8 cellular contexts compared by ENCODE assay signal in the genomic region with DNA sequence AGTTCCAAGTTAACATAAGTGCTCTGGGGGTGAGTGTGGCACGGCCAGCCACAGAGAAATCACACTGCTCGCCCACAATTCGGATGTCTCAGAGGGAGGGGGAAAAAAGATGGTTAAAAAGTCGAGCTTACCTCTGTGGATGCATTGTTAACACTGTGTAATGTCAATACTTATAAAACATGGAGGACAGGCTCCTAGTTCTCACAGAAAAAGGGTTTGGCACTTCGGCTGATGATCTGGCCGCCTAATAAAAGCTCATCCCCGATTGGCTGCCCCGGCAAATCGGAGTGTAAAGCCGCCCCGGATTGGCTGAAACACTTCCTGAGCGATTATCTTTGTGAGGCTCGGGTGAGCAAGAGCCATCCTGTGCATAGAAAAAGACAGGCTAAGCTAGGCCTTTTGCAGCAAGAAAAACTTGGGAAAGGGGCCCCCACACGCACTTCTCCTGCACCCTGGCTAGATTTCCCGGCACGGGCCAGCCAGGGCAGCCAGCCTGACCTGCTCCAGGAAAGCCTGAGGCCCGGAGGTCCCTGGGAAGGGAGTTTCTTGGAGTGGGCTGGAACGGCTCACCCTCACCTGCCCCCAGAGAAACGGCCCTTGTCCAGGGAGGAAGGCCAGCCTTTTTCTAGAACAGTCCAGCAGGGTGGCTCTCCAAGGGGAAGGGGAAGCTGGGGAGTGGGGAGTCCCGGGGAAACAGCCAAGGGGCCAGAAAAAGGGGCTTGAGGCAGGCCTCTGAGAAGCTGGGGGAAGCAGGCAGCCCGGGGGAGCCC. TPM values are rescaled to one million over a fixed set of nuclear protein-coding genes. Genes with fewer than 3 reads are reported as not detected.
DNase-seq lines count a peak whose midpoint lies in the region; ATAC-seq and TF ChIP-seq lines count a peak whose summit lies in the region.

Gene ZMYND8, minus strand, starts transcription at position 174 of the 770 bp plus-strand sequence. Its CDS starts 29 bp downstream, at position 145.

- peak within 1 kb of the TSS; percentile 97 for H3K27ac Mint-ChIP-seq in activated naive CD8-positive, alpha-beta T cell treated with anti-CD3 and anti-CD28 coated beads for 36 hours

- TF ChIP-seq EP300 in ovary (IDR thresholded peaks at IDR 0.05), result no peak

- intact Hi-C loops in ovary (cut with DNase I), result loop anchor here in 1 of 4 donors (5.0 kb wide), 1 partner anchor 39 kb away; no protein-coding TSS in a partner anchor

- DNase-seq in ELR (ENCODE audit: low read depth) (peak; percentile 92), NCI-H1436 (lab: John Stamatoyannopoulos, UW) (peak; percentile 84), SW480 (ENCODE audit: low spot score) (peak; percentile 96), glomerular visceral epithelial cell (ENCODE audit: extremely low spot score) (peak; percentile 97), ovary (peak; percentile 87 to 99 (median 92)), thoracic aorta (ENCODE audit: low spot score) (peak; percentile 58)
- DNase-seq in activated naive CD8-positive, alpha-beta T cell treated with anti-CD3 and anti-CD28 coated beads for 36 hours, result peak; percentile 91

- 7 to 10% (median 8%) methylated on average over 21 of the region's 21 CpGs for WGBS in ovary, 3 donors

- no peaks in the 10 kb centered on the region for H3K9me3 Mint-ChIP-seq in activated naive CD8-positive, alpha-beta T cell treated with anti-CD3 and anti-CD28 coated beads for 36 hours

- no peaks in the 10 kb centered on the region for H3K27me3 Mint-ChIP-seq in activated naive CD8-positive, alpha-beta T cell treated with anti-CD3 and anti-CD28 coated beads for 36 hours

- H3K27me3 ChIP-seq in ovary (no peaks in the 10 kb centered on the region), thoracic aorta (replicated peaks; ENCODE audit: insufficient read depth) (no peaks in the 10 kb centered on the region)

- H3K27ac ChIP-seq in ovary, result peak within 1 kb of the TSS; percentile 83 to 95
- H3K27ac ChIP-seq in thoracic aorta, result peak within 1 kb of the TSS; percentile 97 to 100

- ATAC-seq in HG02571 (IDR thresholded peaks at IDR 0.05; ENCODE audit: unreplicated experiment) (peak; percentile 43), thoracic aorta (ENCODE audit: insufficient number of reproducible peaks, low FRiP score, low read depth) (no peak)

- H3K4me1 ChIP-seq in ovary (ENCODE audit: insufficient read depth) (peaks cover 54% of the 10 kb centered on the region), thoracic aorta (ENCODE audit: control insufficient read depth in 1 of 2, low read depth in 2 of 2) (peaks cover 91 to 98% of the 10 kb centered on the region in 2 donors)

- TF ChIP-seq CTCF in ovary (IDR thresholded peaks at IDR 0.05) (no peak), thoracic aorta (IDR thresholded peaks at IDR 0.05) (no peak)

- H3K9me3 ChIP-seq in ovary, result no peaks in the 10 kb centered on the region
- H3K9me3 ChIP-seq in thoracic aorta, result no peaks in the 10 kb centered on the region

- peaks cover 22% of the 10 kb centered on the region for H3K36me3 Mint-ChIP-seq in activated naive CD8-positive, alpha-beta T cell treated with anti-CD3 and anti-CD28 coated beads for 36 hours

- H3K4me1 Mint-ChIP-seq in activated naive CD8-positive, alpha-beta T cell treated with anti-CD3 and anti-CD28 coated beads for 36 hours, result peaks cover 38% of the 10 kb centered on the region

- H3K36me3 ChIP-seq in ovary (no peaks in the 10 kb centered on the region), thoracic aorta (no peaks in the 10 kb centered on the region)

- H3K4me3 Mint-ChIP-seq in activated naive CD8-positive, alpha-beta T cell treated with anti-CD3 and anti-CD28 coated beads for 36 hours, result peak within 1 kb of the TSS; percentile 95

- H3K4me3 ChIP-seq in ovary (no peak within 1 kb of the TSS), thoracic aorta (peak within 1 kb of the TSS; percentile 24)

- no peak for TF ChIP-seq POLR2A in ovary (IDR thresholded peaks at IDR 0.05)

RNA-seq across cellular contexts. Expression of gene ZMYND8, which starts in this region (rescaled TPM):
- total RNA-seq in activated naive CD8-positive, alpha-beta T cell treated with anti-CD3 and anti-CD28 coated beads for 36 hours, result 10 to 100 TPM; 28.8 to 29.8 TPM
- 10 to 100 TPM; 20.3 to 40.7 (median 31.2) TPM for total RNA-seq in ovary
- polyA plus RNA-seq in ovary, result 10 to 100 TPM in 1 of 2 donors, 1 to 10 TPM in 1; 8.3 to 23.5 TPM
- 10 to 100 TPM; 17.9 to 27.2 TPM for total RNA-seq in thoracic aorta
